ENCODE assay signal across 11 cellular contexts in the genomic region with DNA sequence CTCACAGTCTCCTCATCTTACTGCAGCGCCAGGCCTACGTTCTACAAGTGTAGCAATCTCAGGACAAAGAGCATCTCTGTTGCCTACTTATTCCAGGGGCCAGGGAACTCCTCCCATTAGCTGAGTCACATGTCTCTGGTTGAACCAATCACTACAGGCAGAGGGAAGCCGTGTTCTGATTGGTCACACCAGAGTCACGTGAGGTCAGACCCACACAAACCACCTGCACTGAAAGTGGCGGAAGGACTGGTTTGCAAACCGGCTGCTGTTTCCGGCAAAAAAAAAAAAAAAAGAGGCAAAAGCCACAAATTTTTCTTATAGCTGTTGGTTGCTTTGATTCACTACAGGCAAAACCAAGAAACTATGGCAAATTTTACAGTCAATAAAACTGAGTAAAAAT. TPM values are rescaled to one million over a fixed set of nuclear protein-coding genes. Genes with fewer than 3 reads are reported as not detected.
DNase-seq lines count a peak whose midpoint lies in the region; ATAC-seq and TF ChIP-seq lines count a peak whose summit lies in the region.
"Had no signal": no experiment of that assay in that cellular context is flagged by ENCODE, and none has a peak within 500 bp of the region (broad histone marks: within the 10 kb centered on the region; RNA-seq: fewer than 3 reads in every experiment).

No MANE protein-coding gene starts in this region.

- in situ Hi-C loops in SK-MEL-5 (cut with HindIII; ENCODE audit: low pct_unique_long_range_greater_than_20kb, low sequenced_read_pairs) = no loop called here

- H3K27me3 Mint-ChIP-seq in activated naive CD4-positive, alpha-beta T cell treated with anti-CD3 and anti-CD28 coated beads, Interleukin-2, amount 10 ng/mL, durations not matched to agents 7 days and 5 days = no peaks in the 10 kb centered on the region

- no peak overlapping the region for H3K9ac ChIP-seq in SK-N-SH

- no peaks in the 10 kb centered on the region for H3K36me3 ChIP-seq in SK-N-SH (replicated peaks in 1 of 2; ENCODE audit: control insufficient read depth in 1 of 2, insufficient read depth in 2 of 2, low read length in 1 of 2)
- no peaks in the 10 kb centered on the region for H3K36me3 ChIP-seq in thyroid gland
- H3K36me3 ChIP-seq: gastrocnemius medialis, lower lobe of right lung had no signal

- H3K4me3 ChIP-seq in SK-N-SH (ENCODE audit: low read depth in 2 of 2, low read length in 1 of 2) (no peak overlapping the region), dorsolateral prefrontal cortex (no peak overlapping the region), thyroid gland (replicated peaks in 1 of 3) (no peak overlapping the region)
- H3K4me3 ChIP-seq: gastrocnemius medialis, lower lobe of right lung had no signal

- CTCF ChIA-PET in SK-N-SH (lab: Yijun Ruan, JAX) = no interaction called here
- CTCF ChIA-PET in activated naive CD4-positive, alpha-beta T cell treated with anti-CD3 and anti-CD28 coated beads, Interleukin-2, amount 10 ng/mL, durations not matched to agents 7 days and 5 days (lab: Charles Lee) = no interaction called here

- POLR2A ChIA-PET in SK-N-SH (lab: Yijun Ruan, JAX) = no interaction called here

- H2AFZ ChIP-seq in SK-N-SH (ENCODE audit: low read depth) = no peak overlapping the region

- TF ChIP-seq CTCF in SK-N-SH (IDR thresholded peaks at IDR 0.05) (no peak), dorsolateral prefrontal cortex (IDR thresholded peaks at IDR 0.05 in 54 of 56, conservative IDR thresholded peaks at IDR 0.05 in 2 of 56; ENCODE audit: low read depth in 1 of 56, partially characterized antibody in 56 of 56) (no peak), thyroid gland (IDR thresholded peaks at IDR 0.05) (no peak)

- no peak for TF ChIP-seq EP300 in SK-N-SH (IDR thresholded peaks at IDR 0.05; ENCODE audit: borderline replicate concordance in 1 of 2, low read depth in 1 of 2, low read length in 1 of 2)

- H3K27ac ChIP-seq in SK-N-SH (ENCODE audit: low read depth in 2 of 2, low read length in 1 of 2) = no peak overlapping the region
- H3K27ac ChIP-seq in dorsolateral prefrontal cortex = no peak overlapping the region
- H3K27ac ChIP-seq in thyroid gland = no peak overlapping the region
- H3K27ac ChIP-seq: gastrocnemius medialis, lower lobe of right lung had no signal

- H3K27me3 ChIP-seq in SK-N-SH (ENCODE audit: insufficient read depth) = no peaks in the 10 kb centered on the region
- H3K27me3 ChIP-seq in dorsolateral prefrontal cortex = no peaks in the 10 kb centered on the region
- no peaks in the 10 kb centered on the region for H3K27me3 ChIP-seq in thyroid gland
- H3K27me3 ChIP-seq: gastrocnemius medialis had no signal

- H3F3A ChIP-seq in SK-N-SH (replicated peaks; ENCODE audit: insufficient read depth) = no peaks in the 10 kb centered on the region

- no peak for TF ChIP-seq POLR2A in thyroid gland (IDR thresholded peaks at IDR 0.05)

- TF ChIP-seq RAD21 in SK-N-SH (IDR thresholded peaks at IDR 0.05; ENCODE audit: low read length) = no peak

- no peak overlapping the region for H3K27ac Mint-ChIP-seq in activated naive CD4-positive, alpha-beta T cell treated with anti-CD3 and anti-CD28 coated beads, Interleukin-2, amount 10 ng/mL, durations not matched to agents 7 days and 5 days

- H3K36me3 Mint-ChIP-seq in activated naive CD4-positive, alpha-beta T cell treated with anti-CD3 and anti-CD28 coated beads, Interleukin-2, amount 10 ng/mL, durations not matched to agents 7 days and 5 days = no peaks in the 10 kb centered on the region

- no peaks in the 10 kb centered on the region for H3K9me3 Mint-ChIP-seq in activated naive CD4-positive, alpha-beta T cell treated with anti-CD3 and anti-CD28 coated beads, Interleukin-2, amount 10 ng/mL, durations not matched to agents 7 days and 5 days

- H3K9me3 ChIP-seq in SK-N-SH (no peaks in the 10 kb centered on the region), thyroid gland (no peaks in the 10 kb centered on the region)
- H3K9me3 ChIP-seq: gastrocnemius medialis, lower lobe of right lung had no signal

- no peak overlapping the region for H3K4me2 ChIP-seq in SK-N-SH

- 77% methylated on average over 7 of the region's 7 CpGs for WGBS in SK-N-SH (ENCODE audit: low lambda C conversion rate)
- 73 to 83% methylated on average over 7 of the region's 7 CpGs for WGBS in thyroid gland, 2 donors

- no peaks in the 10 kb centered on the region for H3K79me2 ChIP-seq in SK-N-SH (ENCODE audit: insufficient read depth)

- H3K9me2 ChIP-seq in SK-N-SH = no peaks in the 10 kb centered on the region

- no peaks in the 10 kb centered on the region for H4K20me1 ChIP-seq in SK-N-SH (ENCODE audit: insufficient read depth)

- H3K4me1 Mint-ChIP-seq in activated naive CD4-positive, alpha-beta T cell treated with anti-CD3 and anti-CD28 coated beads, Interleukin-2, amount 10 ng/mL, durations not matched to agents 7 days and 5 days = peaks cover 4% of the 10 kb centered on the region

- H3K4me1 ChIP-seq in SK-N-SH (ENCODE audit: control insufficient read depth in 1 of 2, insufficient read depth in 2 of 2, low read depth in 1 of 2, low read length in 1 of 2) = no peaks in the 10 kb centered on the region
- no peaks in the 10 kb centered on the region for H3K4me1 ChIP-seq in thyroid gland
- H3K4me1 ChIP-seq: gastrocnemius medialis, lower lobe of right lung had no signal

- ATAC-seq in SK-N-SH treated with all-trans-retinoic acid at 6 μM for 48 hours = no peak
- ATAC-seq: gastrocnemius medialis, lower lobe of right lung had no signal

- no peak overlapping the region for H3K4me3 Mint-ChIP-seq in activated naive CD4-positive, alpha-beta T cell treated with anti-CD3 and anti-CD28 coated beads, Interleukin-2, amount 10 ng/mL, durations not matched to agents 7 days and 5 days

- intact Hi-C loops in posterior vena cava (cut with DNase I) (no loop called here), dorsolateral prefrontal cortex (cut with DNase I) (no loop called here), thyroid gland (cut with DNase I) (no loop called here)

- DNase-seq in SK-N-SH = peak; percentile 25
- DNase-seq in SK-MEL-5 (ENCODE audit: low read depth, low spot score) = peak; percentile 20
- peak; percentile 46 for DNase-seq in activated naive CD4-positive, alpha-beta T cell treated with anti-CD3 and anti-CD28 coated beads, Interleukin-2, amount 10 ng/mL, durations not matched to agents 7 days and 5 days
- DNase-seq in stimulated activated CD8-positive, alpha-beta memory T cell treated with anti-CD3 and anti-CD28 coated beads, Interleukin-4, amount 100 ng/mL, for 48 hours = peak; percentile 35
- DNase-seq in posterior vena cava (ENCODE audit: low spot score) = no peak
- no peak for DNase-seq in dorsolateral prefrontal cortex
- no peak for DNase-seq in thyroid gland
- DNase-seq: gastrocnemius medialis, lower lobe of right lung, retina had no signal

TF ChIP-seq in SK-N-SH, 30 proteins besides CTCF, POLR2A, EP300 and RAD21 (continues in another document):
- no peak for TF ChIP-seq TEAD4 (IDR thresholded peaks at IDR 0.05; ENCODE audit: borderline replicate concordance, insufficient read depth)
- TF ChIP-seq GABPA (IDR thresholded peaks at IDR 0.05; ENCODE audit: low read depth) = no peak
- TF ChIP-seq RXRA (IDR thresholded peaks at IDR 0.05; ENCODE audit: borderline replicate concordance, low read depth) = no peak
- no peak for TF ChIP-seq ELF1 (IDR thresholded peaks at IDR 0.05)
- TF ChIP-seq FOXJ3 (CRISPR knock-in tag; IDR thresholded peaks at IDR 0.05) = no peak

TF ChIP-seq in SK-N-SH treated with all-trans-retinoic acid at 6 μM for 48 hours, 23 proteins besides CTCF, POLR2A, EP300 and RAD21 (continues in another document):
- TF ChIP-seq ZFP30 (CRISPR knock-in tag; IDR thresholded peaks at IDR 0.05) (no peak), RARB (CRISPR knock-in tag; IDR thresholded peaks at IDR 0.05) (no peak), CSDC2 (CRISPR knock-in tag; IDR thresholded peaks at IDR 0.05) (no peak), SNAI2 (CRISPR knock-in tag; IDR thresholded peaks at IDR 0.05) (no peak), ZFP3 (CRISPR knock-in tag; IDR thresholded peaks at IDR 0.05) (no peak), BACH2 (CRISPR knock-in tag; IDR thresholded peaks at IDR 0.05; ENCODE audit: borderline replicate concordance) (no peak), ZNF70 (CRISPR knock-in tag; IDR thresholded peaks at IDR 0.05) (no peak), ZC3H10 (CRISPR knock-in tag; IDR thresholded peaks at IDR 0.05) (no peak), ZNF8 (CRISPR knock-in tag; IDR thresholded peaks at IDR 0.05) (no peak), PPARA (CRISPR knock-in tag; IDR thresholded peaks at IDR 0.05; ENCODE audit: borderline replicate concordance) (no peak), ZNF565 (CRISPR knock-in tag; conservative IDR thresholded peaks at IDR 0.05; ENCODE audit: low read depth) (no peak), ARNTL (CRISPR knock-in tag; IDR thresholded peaks at IDR 0.05; ENCODE audit: borderline replicate concordance, low read depth) (no peak)
- TF ChIP-seq, protein P1, sequence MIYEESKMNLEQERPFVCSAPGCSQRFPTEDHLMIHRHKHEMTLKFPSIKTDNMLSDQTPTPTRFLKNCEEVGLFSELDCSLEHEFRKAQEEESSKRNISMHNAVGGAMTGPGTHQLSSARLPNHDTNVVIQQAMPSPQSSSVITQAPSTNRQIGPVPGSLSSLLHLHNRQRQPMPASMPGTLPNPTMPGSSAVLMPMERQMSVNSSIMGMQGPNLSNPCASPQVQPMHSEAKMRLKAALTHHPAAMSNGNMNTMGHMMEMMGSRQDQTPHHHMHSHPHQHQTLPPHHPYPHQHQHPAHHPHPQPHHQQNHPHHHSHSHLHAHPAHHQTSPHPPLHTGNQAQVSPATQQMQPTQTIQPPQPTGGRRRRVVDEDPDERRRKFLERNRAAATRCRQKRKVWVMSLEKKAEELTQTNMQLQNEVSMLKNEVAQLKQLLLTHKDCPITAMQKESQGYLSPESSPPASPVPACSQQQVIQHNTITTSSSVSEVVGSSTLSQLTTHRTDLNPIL (CRISPR knock-in tag; IDR thresholded peaks at IDR 0.05; ENCODE audit: low read depth) = no peak

RNA-seq across cellular contexts. Expression of a gene that starts 21.9 kb away (rescaled TPM):
- 22.0 and 22.7 TPM in 2 replicates for polyA plus RNA-seq in SK-N-SH (2012; rRNA removed)
- polyA plus RNA-seq in SK-N-SH (2012; cell fraction: cytosol; rRNA removed) = 36.0 and 43.4 TPM in 2 replicates
- 18.4 and 37.3 TPM in 2 replicates for polyA plus RNA-seq in SK-N-SH (2012; cell fraction: nucleus; rRNA removed)
- total RNA-seq in SK-MEL-5 (2014; rRNA removed; shearing (Covaris generic)) = 16.8 and 18.4 TPM in 2 replicates
- polyA plus RNA-seq in SK-MEL-5 (2015; cell fraction: cytosol; rRNA removed) = 43.3 and 63.7 TPM in 2 replicates
- 47.1 and 50.2 TPM in 2 replicates for polyA plus RNA-seq in SK-MEL-5 (2015; cell fraction: nucleus; rRNA removed)
- total RNA-seq in posterior vena cava (10 to 100 TPM; 47.9 to 60.0 TPM), dorsolateral prefrontal cortex (10 to 100 TPM; 37.5 to 83.0 (median 65.8) TPM), thyroid gland (10 to 100 TPM; 25.9 to 56.4 (median 35.6) TPM)

Comparison
In these comparisons a context has a peak if more than half of its experiments do, and no peak if none do; other contexts are left out.
1. DNase-seq: peak in SK-N-SH (single experiment), SK-MEL-5 (single experiment), activated naive CD4-positive, alpha-beta T cell treated with anti-CD3 and anti-CD28 coated beads, Interleukin-2, amount 10 ng/mL, durations not matched to agents 7 days and 5 days (single experiment) and stimulated activated CD8-positive, alpha-beta memory T cell treated with anti-CD3 and anti-CD28 coated beads, Interleukin-4, amount 100 ng/mL, for 48 hours (single experiment); none in posterior vena cava (single experiment), dorsolateral prefrontal cortex (0 of 10) and thyroid gland (0 of 2).